In the genomic region with DNA sequence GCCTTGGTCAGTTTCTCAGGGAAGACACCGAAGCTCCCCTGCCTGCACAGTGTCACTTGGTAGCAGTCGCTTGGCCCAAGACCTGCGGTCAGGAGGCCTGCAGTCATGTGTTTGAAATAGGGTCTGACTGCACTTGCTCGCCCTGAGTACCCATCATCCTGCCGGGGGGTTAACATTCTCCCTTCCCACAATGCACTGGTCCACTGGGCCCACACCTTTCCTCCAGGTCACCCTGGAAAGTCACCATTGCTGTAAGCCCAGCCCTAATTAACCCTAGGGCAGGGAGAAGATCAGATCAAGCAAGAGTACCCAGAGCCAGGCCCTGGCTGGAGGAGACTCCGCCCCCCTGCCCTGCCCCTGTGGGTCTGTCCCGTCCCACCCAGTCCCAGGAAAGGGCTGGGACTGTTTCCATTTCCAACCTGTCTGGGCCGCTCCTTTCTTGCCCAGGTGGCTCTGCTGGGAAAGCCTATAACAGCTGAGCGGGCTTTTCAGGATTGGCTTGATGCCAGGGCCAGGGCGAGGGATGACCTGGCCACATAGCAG, we compare ENCODE assay signal across 16 cellular contexts.
DNase-seq lines count a peak whose midpoint lies in the region; ATAC-seq and TF ChIP-seq lines count a peak whose summit lies in the region.
"Had no signal": no experiment of that assay in that cellular context is flagged by ENCODE, and none has a peak within 500 bp of the region (broad histone marks: within the 10 kb centered on the region; RNA-seq: fewer than 3 reads in every experiment).

No MANE protein-coding gene starts in this region.

- no peaks in the 10 kb centered on the region; a peak in 1 of 4 replicates for H3K9me3 ChIP-seq in HCT116 (ENCODE audit: control insufficient read depth in 1 of 2, insufficient read depth in 1 of 2, low read depth in 1 of 2, low read length in 2 of 2)
- H3K9me3 ChIP-seq in MM.1S (replicated peaks; ENCODE audit: insufficient read depth, low read length), result no peaks in the 10 kb centered on the region
- H3K9me3 ChIP-seq: adrenal gland, gastroesophageal sphincter had no signal

- H3K79me2 ChIP-seq in HCT116 (ENCODE audit: insufficient read depth, low read length), result no peaks in the 10 kb centered on the region
- no peaks in the 10 kb centered on the region for H3K79me2 ChIP-seq in MM.1S (ENCODE audit: low read length)

- H2AFZ ChIP-seq in HCT116 (ENCODE audit: low read depth, low read length, poor library complexity, severe bottlenecking), result no peak overlapping the region
- no peak overlapping the region for H2AFZ ChIP-seq in MM.1S (ENCODE audit: low read length)

- H3K27ac ChIP-seq in HCT116 (ENCODE audit: low read depth, low read length) (0 out of 2 replicates have a peak overlapping the region, but pooled peaks have one; percentile 4), RWPE1 (peak overlapping the region; percentile 91), MM.1S (ENCODE audit: low read length) (no peak overlapping the region)

- H4K20me1 ChIP-seq in HCT116 (ENCODE audit: insufficient read depth) (no peaks in the 10 kb centered on the region), MM.1S (ENCODE audit: insufficient read depth, low read length) (no peaks in the 10 kb centered on the region)

- intact Hi-C loops in HCT116 (cut with micrococcal nuclease) (no loop called here), left ventricle myocardium superior (cut with micrococcal nuclease) (no loop called here), sciatic nerve (cut with DNase I) (no loop called here)

- H3K4me1 ChIP-seq in HCT116 (ENCODE audit: control insufficient read depth in 1 of 2, insufficient read depth in 2 of 2, low read length in 2 of 2) (peaks cover 27 to 47% of the 10 kb centered on the region in 2 experiments), MM.1S (ENCODE audit: low read length) (no peaks in the 10 kb centered on the region)

- H3K9me2 ChIP-seq in HCT116 (ENCODE audit: insufficient read depth) (no peaks in the 10 kb centered on the region), MM.1S (replicated peaks; ENCODE audit: insufficient read depth, low read length) (no peaks in the 10 kb centered on the region)

- TF ChIP-seq RAD21 in HCT116 (IDR thresholded peaks at IDR 0.05; ENCODE audit: low read depth), result no peak

- TF ChIP-seq CTCF in HCT116 (IDR thresholded peaks at IDR 0.05 in 2 of 3, conservative IDR thresholded peaks at IDR 0.05 in 1 of 3; ENCODE audit: borderline replicate concordance in 1 of 3, insufficient read depth in 1 of 3, low read depth in 2 of 3, low read length in 2 of 3) (no peak), RWPE1 (conservative IDR thresholded peaks at IDR 0.05; ENCODE audit: low read depth) (no peak), MM.1S (IDR thresholded peaks at IDR 0.05; ENCODE audit: low read length) (no peak)

- H3K4me2 ChIP-seq in HCT116 (ENCODE audit: low read length) (no peak overlapping the region), MM.1S (ENCODE audit: low read depth, low read length) (no peak overlapping the region)

- POLR2A ChIA-PET in HCT116 (lab: Charles Lee) (interaction anchor here (1.0 kb wide), 1 partner anchor 87 kb away, joined by 3 read pairs; a partner anchor contains a TSS), RWPE1 (lab: Yijun Ruan, JAX; ENCODE audit: low non-redundant PET) (interaction anchor here (0.5 to 0.6 kb wide), 2 partner anchors 15 to 82 kb away, joined by 3 read pairs; no protein-coding TSS in a partner anchor)

- CTCF ChIA-PET in HCT116 (lab: Charles Lee) (no interaction called here), RWPE1 (lab: Yijun Ruan, JAX) (interaction anchor here (0.5 kb wide), 1 partner anchor 198 kb away, joined by 3 read pairs; no protein-coding TSS in a partner anchor)

- RAD21 ChIA-PET in HCT116 (lab: Charles Lee; ENCODE audit: low non-redundant PET in 1 of 2, low total read pairs in 2 of 2, uncharacterized antibody in 2 of 2, unreplicated experiment in 2 of 2), result no interaction called here

- no peaks in the 10 kb centered on the region for H3F3A ChIP-seq in MM.1S (ENCODE audit: insufficient read depth, low read length)

- H3K4me3 ChIP-seq in HCT116 (replicated peaks in 1 of 2; ENCODE audit: low read depth in 1 of 2, low read length in 2 of 2) (no peak overlapping the region), MM.1S (ENCODE audit: low read length) (no peak overlapping the region)
- H3K4me3 ChIP-seq: adrenal gland, gastroesophageal sphincter had no signal

- H3K36me3 ChIP-seq in HCT116 (ENCODE audit: control insufficient read depth in 1 of 2, insufficient read depth in 2 of 2, low read length in 2 of 2) (no peaks in the 10 kb centered on the region), MM.1S (replicated peaks; ENCODE audit: insufficient read depth, low read length) (no peaks in the 10 kb centered on the region)
- H3K36me3 ChIP-seq: adrenal gland, gastroesophageal sphincter had no signal

- BruUV-seq in HCT116 (replicated peaks; lab: Mats Ljungman, UMichigan), result no TSS peak

- H3K9ac ChIP-seq in HCT116 (ENCODE audit: low read length) (no peak overlapping the region), MM.1S (ENCODE audit: low read length) (no peak overlapping the region)

- H3K27me3 ChIP-seq in HCT116 (ENCODE audit: insufficient read depth, low read length), result no peaks in the 10 kb centered on the region
- no peaks in the 10 kb centered on the region for H3K27me3 ChIP-seq in MM.1S (replicated peaks; ENCODE audit: insufficient read depth, low read length)
- H3K27me3 ChIP-seq: adrenal gland, gastroesophageal sphincter had no signal

- no peak for TF ChIP-seq POLR2A in HCT116 (IDR thresholded peaks at IDR 0.05; ENCODE audit: borderline replicate concordance, extremely low read depth, insufficient read depth, insufficient read length)

- ATAC-seq in HCT116 (peak; percentile 54; the same call in 1 of the 2 replicates), left ventricle myocardium superior (peak; percentile 33), sciatic nerve (peak; percentile 20), GM21447 (IDR thresholded peaks at IDR 0.05; ENCODE audit: unreplicated experiment) (no peak), HG03520 (IDR thresholded peaks at IDR 0.05; ENCODE audit: unreplicated experiment) (no peak)
- ATAC-seq: activated CD4-positive, CD25-positive, alpha-beta regulatory T cell treated with anti-CD3 and anti-CD28 coated beads, Interleukin-2, amount 50 U/mL, for 24 hours; gastroesophageal sphincter; naive thymus-derived CD8-positive, alpha-beta T cell had no signal

- no peak for DNase-seq in HCT116 (ENCODE audit: low read depth, low spot score)
- peak; percentile 86 for DNase-seq in RWPE1 (ENCODE audit: low spot score)
- no peak for DNase-seq in left ventricle myocardium superior
- DNase-seq in sciatic nerve (ENCODE audit: low spot score), result peak; percentile 59
- no peak for DNase-seq in NCI-H524 treated with DMSO at 0.1 percent for 48 hours (lab: John Stamatoyannopoulos, UW)
- no peak for DNase-seq in MM.1S
- DNase-seq: activated T-cell treated with anti-CD3 and anti-CD28 coated beads for 4 hours, GF-D8, HFFc6, NCI-H526 had no signal

TF ChIP-seq in HCT116, 20 proteins besides CTCF, POLR2A, EP300 and RAD21 (continues in another document):
- TF ChIP-seq CEBPB (IDR thresholded peaks at IDR 0.05; ENCODE audit: low read depth) (no peak), SP1 (IDR thresholded peaks at IDR 0.05; ENCODE audit: low read depth) (no peak), EGR1 (IDR thresholded peaks at IDR 0.05; ENCODE audit: low read depth) (no peak), FOSL1 (IDR thresholded peaks at IDR 0.05; ENCODE audit: low read depth) (no peak), CBX3 (IDR thresholded peaks at IDR 0.05; ENCODE audit: low read depth) (no peak), YY1 (IDR thresholded peaks at IDR 0.05; ENCODE audit: extremely low read depth, insufficient replicate concordance, low read depth, low read length) (no peak), POLR2AphosphoS5 (IDR thresholded peaks at IDR 0.05; ENCODE audit: low read depth, low read length) (no peak), EZH2 (IDR thresholded peaks at IDR 0.05) (no peak), SRF (IDR thresholded peaks at IDR 0.05; ENCODE audit: low read depth) (no peak)
- TF ChIP-seq, protein P1, sequence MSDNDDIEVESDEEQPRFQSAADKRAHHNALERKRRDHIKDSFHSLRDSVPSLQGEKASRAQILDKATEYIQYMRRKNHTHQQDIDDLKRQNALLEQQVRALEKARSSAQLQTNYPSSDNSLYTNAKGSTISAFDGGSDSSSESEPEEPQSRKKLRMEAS (IDR thresholded peaks at IDR 0.05), result no peak
- TF ChIP-seq, protein P2, sequence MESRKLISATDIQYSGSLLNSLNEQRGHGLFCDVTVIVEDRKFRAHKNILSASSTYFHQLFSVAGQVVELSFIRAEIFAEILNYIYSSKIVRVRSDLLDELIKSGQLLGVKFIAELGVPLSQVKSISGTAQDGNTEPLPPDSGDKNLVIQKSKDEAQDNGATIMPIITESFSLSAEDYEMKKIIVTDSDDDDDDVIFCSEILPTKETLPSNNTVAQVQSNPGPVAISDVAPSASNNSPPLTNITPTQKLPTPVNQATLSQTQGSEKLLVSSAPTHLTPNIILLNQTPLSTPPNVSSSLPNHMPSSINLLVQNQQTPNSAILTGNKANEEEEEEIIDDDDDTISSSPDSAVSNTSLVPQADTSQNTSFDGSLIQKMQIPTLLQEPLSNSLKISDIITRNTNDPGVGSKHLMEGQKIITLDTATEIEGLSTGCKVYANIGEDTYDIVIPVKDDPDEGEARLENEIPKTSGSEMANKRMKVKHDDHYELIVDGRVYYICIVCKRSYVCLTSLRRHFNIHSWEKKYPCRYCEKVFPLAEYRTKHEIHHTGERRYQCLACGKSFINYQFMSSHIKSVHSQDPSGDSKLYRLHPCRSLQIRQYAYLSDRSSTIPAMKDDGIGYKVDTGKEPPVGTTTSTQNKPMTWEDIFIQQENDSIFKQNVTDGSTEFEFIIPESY (IDR thresholded peaks at IDR 0.05; ENCODE audit: extremely low read depth, insufficient replicate concordance, low read length), result no peak
- TF ChIP-seq, protein P3, sequence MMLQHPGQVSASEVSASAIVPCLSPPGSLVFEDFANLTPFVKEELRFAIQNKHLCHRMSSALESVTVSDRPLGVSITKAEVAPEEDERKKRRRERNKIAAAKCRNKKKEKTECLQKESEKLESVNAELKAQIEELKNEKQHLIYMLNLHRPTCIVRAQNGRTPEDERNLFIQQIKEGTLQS (IDR thresholded peaks at IDR 0.05), result no peak

Comparison
In these comparisons a context has a peak if more than half of its experiments do, and no peak if none do; other contexts are left out.
1. ATAC-seq: peak in HCT116 (single experiment), left ventricle myocardium superior (single experiment) and sciatic nerve (single experiment); none in GM21447 (single experiment) and HG03520 (single experiment).
2. DNase-seq: peak in RWPE1 (single experiment) and sciatic nerve (single experiment); none in HCT116 (single experiment), left ventricle myocardium superior (single experiment), NCI-H524 treated with DMSO at 0.1 percent for 48 hours (single experiment) and MM.1S (single experiment).